In the genomic region with DNA sequence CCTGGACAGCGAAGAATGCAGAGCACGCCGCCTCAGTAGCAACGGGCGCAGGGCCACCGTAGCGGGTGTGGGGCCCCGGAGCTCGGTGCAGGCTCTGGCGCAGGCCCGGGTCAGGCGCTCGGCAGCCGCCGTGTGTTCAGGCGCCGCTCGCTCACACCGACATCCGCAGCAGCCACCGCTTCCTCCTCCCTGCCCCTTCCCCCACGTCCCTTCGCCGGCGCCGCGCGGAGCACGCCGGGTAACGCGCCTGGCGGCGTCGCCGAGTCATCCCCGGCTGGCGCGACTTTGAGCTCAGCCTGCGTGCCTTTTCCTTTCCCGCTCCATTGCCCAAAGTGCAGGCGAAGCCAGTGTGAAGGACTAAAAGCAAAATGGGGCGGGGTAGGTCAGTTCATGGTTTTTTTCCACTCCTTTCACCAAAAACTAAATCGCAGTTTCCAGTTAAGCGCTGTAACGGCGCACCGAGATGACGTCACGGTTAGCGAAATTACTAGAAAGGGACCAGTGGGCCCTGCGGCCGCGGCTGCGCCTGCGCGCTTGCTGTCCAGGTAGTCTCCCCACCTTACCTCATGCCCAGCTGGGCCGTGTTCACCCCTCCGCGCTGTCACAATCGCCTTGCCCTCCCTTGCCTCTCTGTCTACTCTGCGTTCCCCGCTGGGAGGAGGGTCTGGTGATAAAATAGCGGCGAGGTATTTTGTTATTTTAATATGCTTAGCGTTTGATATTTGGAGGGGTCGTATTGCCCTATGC, we compare ENCODE assay signal across 1 cellular context.
A peak's percentile ranks its signal among the peaks of the same experiment; 100 is the strongest.
TF ChIP-seq lines count a peak whose summit lies in the region.

UBQLN1 (minus strand) TSS at position 191 of the 747 bp plus-strand sequence. CDS start 279 bp downstream, outside the sequence.

TF ChIP-seq in K562, 482 proteins besides CTCF, POLR2A, EP300 and RAD21 (continued from another document and continues in another):
- TF ChIP-seq HBP1 (CRISPR knock-in tag; IDR thresholded peaks at IDR 0.05) (no peak), HDGF (IDR thresholded peaks at IDR 0.05) (no peak), ZKSCAN1 (IDR thresholded peaks at IDR 0.05; ENCODE audit: low read depth, low read length) (no peak), FIP1L1 (IDR thresholded peaks at IDR 0.05; ENCODE audit: low read depth, low read length, poor library complexity, severe bottlenecking) (no peak), CSDE1 (IDR thresholded peaks at IDR 0.05) (peak in 1 of 2 experiments; percentile 74; a peak in 2 of 4 replicates), ZNF444 (CRISPR knock-in tag; IDR thresholded peaks at IDR 0.05) (no peak), ZNF239 (CRISPR knock-in tag; IDR thresholded peaks at IDR 0.05) (no peak), HMGN3 (IDR thresholded peaks at IDR 0.05; ENCODE audit: borderline replicate concordance, extremely low read depth, insufficient read length, low read depth, low read length) (peak; percentile 20), HNRNPK (IDR thresholded peaks at IDR 0.05; ENCODE audit: low read depth, low read length, poor library complexity, severe bottlenecking) (peak; percentile 82), RBBP5 (IDR thresholded peaks at IDR 0.05; ENCODE audit: borderline replicate concordance, insufficient read depth, low read length, poor library complexity, severe bottlenecking) (peak; percentile 80), ZNF778 (CRISPR knock-in tag; IDR thresholded peaks at IDR 0.05) (no peak), SRSF1 (IDR thresholded peaks at IDR 0.05; ENCODE audit: low read depth, low read length) (no peak), SAFB (IDR thresholded peaks at IDR 0.05; ENCODE audit: borderline replicate concordance, low read depth, low read length) (no peak), DDX20 (tag; IDR thresholded peaks at IDR 0.05; ENCODE audit: low read depth) (no peak), MAZ (CRISPR knock-in tag; conservative IDR thresholded peaks at IDR 0.05 in 1 of 2, IDR thresholded peaks at IDR 0.05 in 1 of 2) (peak; percentile 33 to 71; a peak in 2 of 4 replicates), SMAD2 (IDR thresholded peaks at IDR 0.05; ENCODE audit: low read depth, low read length) (no peak), KAT2B (IDR thresholded peaks at IDR 0.05; ENCODE audit: low read depth, low read length) (no peak), ZNF696 (CRISPR knock-in tag; conservative IDR thresholded peaks at IDR 0.05) (no peak), ATF1 (CRISPR knock-in tag; IDR thresholded peaks at IDR 0.05) (peak; percentile 75), ATF1 (tag; IDR thresholded peaks at IDR 0.05) (peak; percentile 99), PBX2 (CRISPR knock-in tag; IDR thresholded peaks at IDR 0.05; ENCODE audit: low read depth) (no peak), PBX2 (tag; conservative IDR thresholded peaks at IDR 0.05; ENCODE audit: low read depth) (no peak), CHD4 (IDR thresholded peaks at IDR 0.05; ENCODE audit: insufficient read depth, insufficient replicate concordance, low read depth, low read length, poor library complexity, severe bottlenecking) (no peak), BRCA1 (IDR thresholded peaks at IDR 0.05) (no peak), BRCA1 (CRISPR knock-in tag; IDR thresholded peaks at IDR 0.05) (no peak), MBD1 (CRISPR knock-in tag; IDR thresholded peaks at IDR 0.05) (no peak), CUX1 (CRISPR knock-in tag; IDR thresholded peaks at IDR 0.05) (no peak), PURB (CRISPR knock-in tag; IDR thresholded peaks at IDR 0.05; ENCODE audit: low read depth) (no peak), CREB3L1 (IDR thresholded peaks at IDR 0.05; ENCODE audit: borderline replicate concordance, low read depth) (no peak; the same call in 1 of the 2 replicates), ZNF766 (CRISPR knock-in tag; conservative IDR thresholded peaks at IDR 0.05) (0 out of 2 replicates have a peak, but pooled peaks have one; percentile 32), RUNX1 (IDR thresholded peaks at IDR 0.05; ENCODE audit: low read depth) (0 out of 2 replicates have a peak, but pooled peaks have one; percentile 64), EZH2 (IDR thresholded peaks at IDR 0.05; ENCODE audit: borderline replicate concordance, low read depth, low read length) (no peak), HOXB6 (CRISPR knock-in tag; IDR thresholded peaks at IDR 0.05; ENCODE audit: borderline replicate concordance) (no peak)
- TF ChIP-seq, protein P1, sequence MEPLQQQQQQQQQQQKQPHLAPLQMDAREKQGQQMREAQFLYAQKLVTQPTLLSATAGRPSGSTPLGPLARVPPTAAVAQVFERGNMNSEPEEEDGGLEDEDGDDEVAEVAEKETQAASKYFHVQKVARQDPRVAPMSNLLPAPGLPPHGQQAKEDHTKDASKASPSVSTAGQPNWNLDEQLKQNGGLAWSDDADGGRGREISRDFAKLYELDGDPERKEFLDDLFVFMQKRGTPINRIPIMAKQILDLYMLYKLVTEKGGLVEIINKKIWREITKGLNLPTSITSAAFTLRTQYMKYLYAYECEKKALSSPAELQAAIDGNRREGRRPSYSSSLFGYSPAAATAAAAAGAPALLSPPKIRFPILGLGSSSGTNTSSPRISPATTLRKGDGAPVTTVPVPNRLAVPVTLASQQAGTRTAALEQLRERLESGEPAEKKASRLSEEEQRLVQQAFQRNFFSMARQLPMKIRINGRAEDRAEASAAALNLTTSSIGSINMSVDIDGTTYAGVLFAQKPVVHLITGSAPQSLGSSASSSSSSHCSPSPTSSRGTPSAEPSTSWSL (CRISPR knock-in tag; IDR thresholded peaks at IDR 0.05; ENCODE audit: borderline replicate concordance): no peak
- TF ChIP-seq, protein P2, sequence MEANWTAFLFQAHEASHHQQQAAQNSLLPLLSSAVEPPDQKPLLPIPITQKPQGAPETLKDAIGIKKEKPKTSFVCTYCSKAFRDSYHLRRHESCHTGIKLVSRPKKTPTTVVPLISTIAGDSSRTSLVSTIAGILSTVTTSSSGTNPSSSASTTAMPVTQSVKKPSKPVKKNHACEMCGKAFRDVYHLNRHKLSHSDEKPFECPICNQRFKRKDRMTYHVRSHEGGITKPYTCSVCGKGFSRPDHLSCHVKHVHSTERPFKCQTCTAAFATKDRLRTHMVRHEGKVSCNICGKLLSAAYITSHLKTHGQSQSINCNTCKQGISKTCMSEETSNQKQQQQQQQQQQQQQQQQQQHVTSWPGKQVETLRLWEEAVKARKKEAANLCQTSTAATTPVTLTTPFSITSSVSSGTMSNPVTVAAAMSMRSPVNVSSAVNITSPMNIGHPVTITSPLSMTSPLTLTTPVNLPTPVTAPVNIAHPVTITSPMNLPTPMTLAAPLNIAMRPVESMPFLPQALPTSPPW (CRISPR knock-in tag; IDR thresholded peaks at IDR 0.05): peak; percentile 39
- TF ChIP-seq, protein P3, sequence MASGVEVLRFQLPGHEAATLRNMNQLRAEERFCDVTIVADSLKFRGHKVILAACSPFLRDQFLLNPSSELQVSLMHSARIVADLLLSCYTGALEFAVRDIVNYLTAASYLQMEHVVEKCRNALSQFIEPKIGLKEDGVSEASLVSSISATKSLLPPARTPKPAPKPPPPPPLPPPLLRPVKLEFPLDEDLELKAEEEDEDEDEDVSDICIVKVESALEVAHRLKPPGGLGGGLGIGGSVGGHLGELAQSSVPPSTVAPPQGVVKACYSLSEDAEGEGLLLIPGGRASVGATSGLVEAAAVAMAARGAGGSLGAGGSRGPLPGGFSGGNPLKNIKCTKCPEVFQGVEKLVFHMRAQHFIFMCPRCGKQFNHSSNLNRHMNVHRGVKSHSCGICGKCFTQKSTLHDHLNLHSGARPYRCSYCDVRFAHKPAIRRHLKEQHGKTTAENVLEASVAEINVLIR (CRISPR knock-in tag; IDR thresholded peaks at IDR 0.05): peak; percentile 93
- TF ChIP-seq, protein P4, sequence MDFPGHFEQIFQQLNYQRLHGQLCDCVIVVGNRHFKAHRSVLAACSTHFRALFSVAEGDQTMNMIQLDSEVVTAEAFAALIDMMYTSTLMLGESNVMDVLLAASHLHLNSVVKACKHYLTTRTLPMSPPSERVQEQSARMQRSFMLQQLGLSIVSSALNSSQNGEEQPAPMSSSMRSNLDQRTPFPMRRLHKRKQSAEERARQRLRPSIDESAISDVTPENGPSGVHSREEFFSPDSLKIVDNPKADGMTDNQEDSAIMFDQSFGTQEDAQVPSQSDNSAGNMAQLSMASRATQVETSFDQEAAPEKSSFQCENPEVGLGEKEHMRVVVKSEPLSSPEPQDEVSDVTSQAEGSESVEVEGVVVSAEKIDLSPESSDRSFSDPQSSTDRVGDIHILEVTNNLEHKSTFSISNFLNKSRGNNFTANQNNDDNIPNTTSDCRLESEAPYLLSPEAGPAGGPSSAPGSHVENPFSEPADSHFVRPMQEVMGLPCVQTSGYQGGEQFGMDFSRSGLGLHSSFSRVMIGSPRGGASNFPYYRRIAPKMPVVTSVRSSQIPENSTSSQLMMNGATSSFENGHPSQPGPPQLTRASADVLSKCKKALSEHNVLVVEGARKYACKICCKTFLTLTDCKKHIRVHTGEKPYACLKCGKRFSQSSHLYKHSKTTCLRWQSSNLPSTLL (IDR thresholded peaks at IDR 0.05): no peak
